Comparison of ENCODE assay signal across 8 cellular contexts in genomic region chr14:73227812-73228781, GRCh38. TPM values are rescaled to one million over a fixed set of nuclear protein-coding genes. Genes with fewer than 3 reads are reported as not detected.
DNase-seq lines count a peak whose midpoint lies in the region; ATAC-seq and TF ChIP-seq lines count a peak whose summit lies in the region.

No MANE protein-coding gene starts in this region.

- DNase-seq in ELR (ENCODE audit: low read depth), result peak; percentile 94
- DNase-seq in fibroblast of villous mesenchyme (ENCODE audit: low read depth), result peak; percentile 95
- peak; percentile 99 for DNase-seq in renal cortical epithelial cell (ENCODE audit: low read depth)
- no peak for DNase-seq in DMS79 treated with DMSO at 0.1 percent for 48 hours (lab: John Stamatoyannopoulos, UW)
- no peak for DNase-seq in activated T-cell treated with anti-CD3 and anti-CD28 coated beads, Interleukin-2, amount 50 U/mL, for 1 hour

- ATAC-seq in SK-N-SH treated with all-trans-retinoic acid at 6 μM for 48 hours (peak; percentile 83), GM18498 (IDR thresholded peaks at IDR 0.05; ENCODE audit: unreplicated experiment) (no peak), GM18505 (IDR thresholded peaks at IDR 0.05; ENCODE audit: unreplicated experiment) (no peak)

- TF ChIP-seq POLR2A in GM18505 (IDR thresholded peaks at IDR 0.05; ENCODE audit: borderline replicate concordance, extremely low read depth, insufficient read depth, insufficient read length), result no peak

- no peak for TF ChIP-seq CTCF in fibroblast of villous mesenchyme (IDR thresholded peaks at IDR 0.05; ENCODE audit: insufficient read depth, low read depth, low read length)

- H3K4me3 ChIP-seq in fibroblast of villous mesenchyme (ENCODE audit: low read depth, low read length), result peak overlapping the region; percentile 36

TF ChIP-seq in SK-N-SH treated with all-trans-retinoic acid at 6 μM for 48 hours, 23 proteins besides CTCF, POLR2A, EP300 and RAD21:
- no peak for TF ChIP-seq SNAI2 (CRISPR knock-in tag; IDR thresholded peaks at IDR 0.05)
- TF ChIP-seq PATZ1 (CRISPR knock-in tag; IDR thresholded peaks at IDR 0.05; ENCODE audit: borderline replicate concordance), result 0 out of 2 replicates have a peak, but pooled peaks have one; percentile 35

RNA-seq across cellular contexts. Expression of gene PAPLN, which starts 9.2 kb away (rescaled TPM):
- total RNA-seq in fibroblast of villous mesenchyme, result 1.6 and 4.3 TPM in 2 replicates
- total RNA-seq in renal cortical epithelial cell, result 21.4 and 164 TPM in 2 replicates

Comparison
In these comparisons a context has a peak if more than half of its experiments do, and no peak if none do; other contexts are left out.
1. DNase-seq: peak in ELR (single experiment), fibroblast of villous mesenchyme (single experiment) and renal cortical epithelial cell (single experiment); none in DMS79 treated with DMSO at 0.1 percent for 48 hours (single experiment) and activated T-cell treated with anti-CD3 and anti-CD28 coated beads, Interleukin-2, amount 50 U/mL, for 1 hour (single experiment).